Comparison of ENCODE assay signal across 16 cellular contexts in the genomic region with DNA sequence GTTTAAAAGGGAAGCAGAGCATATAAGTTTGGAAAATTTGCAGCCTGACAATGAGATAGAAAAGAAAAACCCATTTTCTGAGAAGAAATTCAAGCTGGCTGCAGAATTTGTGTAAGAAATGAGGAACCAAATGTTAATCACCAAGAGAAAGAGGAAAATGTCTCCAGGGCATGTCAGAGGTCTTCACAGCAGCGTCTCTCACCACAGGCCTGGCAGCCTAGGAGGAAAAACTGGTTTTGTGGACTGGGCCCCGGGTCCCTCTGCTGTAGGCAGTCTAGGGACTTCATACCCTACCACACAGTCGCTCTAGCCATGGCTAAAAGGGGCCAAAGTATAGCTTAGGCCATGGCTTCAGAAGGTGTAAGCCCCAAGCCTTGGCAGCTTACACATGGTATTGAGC. TPM values are rescaled to one million over a fixed set of nuclear protein-coding genes. Genes with fewer than 3 reads are reported as not detected.
DNase-seq lines count a peak whose midpoint lies in the region; ATAC-seq and TF ChIP-seq lines count a peak whose summit lies in the region.
"Had no signal": no experiment of that assay in that cellular context is flagged by ENCODE, and none has a peak within 500 bp of the region (broad histone marks: within the 10 kb centered on the region; RNA-seq: fewer than 3 reads in every experiment).

No MANE protein-coding gene starts in this region.

- no peaks in the 10 kb centered on the region for H3K36me3 ChIP-seq in brain microvascular endothelial cell (replicated peaks)

- in situ Hi-C loops in brain microvascular endothelial cell (cut with HindIII; ENCODE audit: low pct_ligation_motif_present, low sequenced_read_pairs) = loop anchor here (25.0 kb wide), 1 partner anchor 383 kb away; no protein-coding TSS in a partner anchor

- H3K27ac ChIP-seq in foreskin keratinocyte (no peak overlapping the region), brain microvascular endothelial cell (no peak overlapping the region)
- H3K27ac ChIP-seq: 22Rv1 had no signal

- no peak for TF ChIP-seq CTCF in foreskin keratinocyte (conservative IDR thresholded peaks at IDR 0.05)
- no peak for TF ChIP-seq CTCF in brain microvascular endothelial cell (IDR thresholded peaks at IDR 0.05; ENCODE audit: low read depth, low read length, missing control alignments)

- H3K4me1 ChIP-seq in foreskin keratinocyte = peaks cover 3% of the 10 kb centered on the region

- H3K4me3 ChIP-seq in brain microvascular endothelial cell (ENCODE audit: low read depth, low read length) = no peak overlapping the region

- H3K27me3 ChIP-seq in foreskin keratinocyte (no peaks in the 10 kb centered on the region), brain microvascular endothelial cell (replicated peaks) (no peaks in the 10 kb centered on the region)

- ATAC-seq in foreskin keratinocyte = peak; percentile 35
- ATAC-seq: natural killer cell treated with Interleukin-12 subunit alpha and Interleukin-12 subunit beta and Interleukin-15 and Interleukin-18, amount 100 ng/mL, for 72 hours had no signal

- DNase-seq in SIG-M5 treated with dmso at 0.1 percent for 504 hours (lab: John Stamatoyannopoulos, UW; ENCODE audit: unreplicated experiment) (peak; percentile 75), SIG-M5 (lab: John Stamatoyannopoulos, UW) (no peak), SKM-1 treated with dmso at 0.1 percent for 144 hours (lab: John Stamatoyannopoulos, UW; ENCODE audit: unreplicated experiment) (peak; percentile 61), foreskin keratinocyte (peak in 1 of 2 donors; percentile 29), foreskin melanocyte (no peak), NCI-H128 (lab: John Stamatoyannopoulos, UW; ENCODE audit: unreplicated experiment) (no peak), C1 segment of cervical spinal cord (lab: John Stamatoyannopoulos, UW) (no peak), brain microvascular endothelial cell (no peak)
- DNase-seq: CD4-positive, CD25-positive, alpha-beta regulatory T cell; cerebellar nuclear complex; NCI-H1930; NCI-H526 treated with DMSO at 0.1 percent for 48 hours; substantia nigra; T-helper 2 cell had no signal

RNA-seq across cellular contexts. Expression of a gene that starts 32.1 kb away (rescaled TPM):
- 119 and 124 TPM in 2 replicates for total RNA-seq in foreskin keratinocyte
- polyA plus RNA-seq in foreskin keratinocyte = 89.8 and 97.6 TPM in 2 replicates

Comparison
In these comparisons a context has a peak if more than half of its experiments do, and no peak if none do; other contexts are left out.
1. DNase-seq: peak in SIG-M5 treated with dmso at 0.1 percent for 504 hours (single experiment) and SKM-1 treated with dmso at 0.1 percent for 144 hours (single experiment); none in SIG-M5 (single experiment), foreskin melanocyte (single experiment), NCI-H128 (single experiment), C1 segment of cervical spinal cord (0 of 14) and brain microvascular endothelial cell (single experiment).